Comparison of ENCODE assay signal across 8 cellular contexts in the genomic region with DNA sequence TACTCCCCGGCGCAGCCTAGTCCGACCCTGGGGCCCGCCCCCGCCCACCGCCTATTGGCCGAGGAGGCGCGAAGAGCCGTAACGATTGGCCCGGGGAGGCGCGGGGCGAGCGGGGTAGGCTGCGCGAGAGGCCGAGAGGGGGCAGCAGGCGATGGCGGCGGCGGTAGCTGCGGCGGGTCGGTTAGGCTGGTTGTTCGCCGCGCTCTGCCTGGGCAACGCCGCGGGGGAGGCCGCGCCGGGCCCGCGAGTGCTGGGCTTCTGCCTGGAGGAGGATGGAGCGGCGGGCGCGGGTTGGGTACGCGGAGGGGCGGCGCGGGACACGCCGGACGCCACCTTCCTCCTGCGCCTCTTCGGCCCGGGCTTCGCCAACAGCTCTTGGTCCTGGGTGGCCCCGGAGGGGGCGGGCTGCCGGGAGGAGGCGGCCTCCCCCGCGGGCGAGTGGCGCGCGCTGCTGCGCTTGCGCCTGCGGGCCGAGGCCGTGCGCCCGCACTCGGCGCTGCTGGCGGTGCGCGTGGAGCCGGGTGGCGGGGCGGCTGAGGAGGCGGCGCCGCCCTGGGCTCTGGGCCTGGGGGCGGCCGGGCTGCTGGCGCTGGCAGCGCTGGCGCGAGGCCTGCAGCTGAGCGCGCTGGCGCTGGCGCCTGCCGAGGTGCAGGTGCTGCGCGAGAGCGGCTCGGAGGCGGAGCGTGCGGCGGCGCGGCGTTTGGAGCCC. TPM values are rescaled to one million over a fixed set of nuclear protein-coding genes. Genes with fewer than 3 reads are reported as not detected.
DNase-seq lines count a peak whose midpoint lies in the region; ATAC-seq and TF ChIP-seq lines count a peak whose summit lies in the region.

A gene (plus strand): TSS at position 142 of the 709 bp plus-strand sequence. CDS start 10 bp downstream, at position 152.

- peak; percentile 90 to 98 (median 94) for DNase-seq in CD4-positive, alpha-beta T cell
- DNase-seq in NCI-H748 (lab: John Stamatoyannopoulos, UW; ENCODE audit: unreplicated experiment) (peak; percentile 93), dedifferentiated amniotic fluid mesenchymal stem cell (ENCODE audit: extremely low spot score) (peak; percentile 93)
- peak; percentile 95 for DNase-seq in activated CD4-positive, alpha-beta T cell treated with anti-CD3 and anti-CD28 coated beads, Interleukin-2, amount 50 U/mL, for 1 hour
- peak; percentile 98 for DNase-seq in stimulated activated CD4-positive, alpha-beta T cell treated with anti-CD3 and anti-CD28 coated beads, Interleukin-4, amount 100 ng/mL, for 1 hour

- POLR2A ChIA-PET in CD4-positive, alpha-beta T cell (lab: Charles Lee), result interaction anchor here (0.7 to 3.8 kb wide), 23 partner anchors 9 to 670 kb away, joined by 3 to 50 read pairs (median 5); a partner anchor contains a TSS

- peak within 1 kb of the TSS; percentile 88 for H3K27ac Mint-ChIP-seq in CD4-positive, alpha-beta T cell

- no peaks in the 10 kb centered on the region for H3K9me3 Mint-ChIP-seq in CD4-positive, alpha-beta T cell

- H3K4me3 Mint-ChIP-seq in CD4-positive, alpha-beta T cell, result peak within 1 kb of the TSS; percentile 94

- H3K27ac ChIP-seq in CD4-positive, alpha-beta T cell (ENCODE audit: low read depth, low read length), result peak within 1 kb of the TSS; percentile 52
- H3K27ac ChIP-seq in liver (ENCODE audit: low read depth in 1 of 2, low read length in 2 of 2), result peak within 1 kb of the TSS; percentile 94 to 95

- H3K4me1 Mint-ChIP-seq in CD4-positive, alpha-beta T cell (ENCODE audit: low read depth), result peaks cover 62% of the 10 kb centered on the region

- peak within 1 kb of the TSS; percentile 78 to 85 (median 83) for H3K4me3 ChIP-seq in liver (ENCODE audit: low read depth in 1 of 3, low read length in 3 of 3)

- H3K27me3 ChIP-seq in CD4-positive, alpha-beta T cell (ENCODE audit: control insufficient read depth, insufficient read depth, low read length), result no peaks in the 10 kb centered on the region
- no peaks in the 10 kb centered on the region for H3K27me3 ChIP-seq in liver (ENCODE audit: control insufficient read depth in 4 of 4, insufficient read depth in 4 of 4, low read length in 3 of 4)

- CTCF ChIA-PET in CD4-positive, alpha-beta T cell (lab: Charles Lee), result interaction anchor here (0.6 to 3.2 kb wide), 9 partner anchors 9 to 297 kb away, joined by 3 to 27 read pairs (median 5); a partner anchor contains a TSS

- no peak for TF ChIP-seq RAD21 in liver (IDR thresholded peaks at IDR 0.05)

- no peaks in the 10 kb centered on the region for H3K9me3 ChIP-seq in CD4-positive, alpha-beta T cell (ENCODE audit: control insufficient read depth, low read length)
- H3K9me3 ChIP-seq in liver (ENCODE audit: control insufficient read depth in 4 of 4, low read length in 3 of 4), result no peaks in the 10 kb centered on the region

- intact Hi-C loops in CD4-positive, alpha-beta T cell (cut with DNase I, micrococcal nuclease), result loop anchor here (1.0 to 5.0 kb wide), 8 partner anchors 15 to 279 kb away; a partner anchor contains a TSS

- peaks cover 21 to 54% (median 49%) of the 10 kb centered on the region in 4 donors for H3K4me1 ChIP-seq in liver (ENCODE audit: control insufficient read depth in 4 of 4, insufficient read depth in 4 of 4, low read length in 3 of 4)

- no peaks in the 10 kb centered on the region for H3K36me3 ChIP-seq in liver (ENCODE audit: control insufficient read depth in 4 of 4, insufficient read depth in 3 of 4, low read depth in 1 of 4, low read length in 3 of 4)

- under 1% methylated on average over 103 of the region's 103 CpGs for WGBS in liver

- peaks cover 50% of the 10 kb centered on the region for H3K36me3 Mint-ChIP-seq in CD4-positive, alpha-beta T cell (ENCODE audit: low read depth)

- peak; percentile 91 for ATAC-seq in CD4-positive, alpha-beta T cell (ENCODE audit: poor library complexity)
- ATAC-seq in GM19397 (IDR thresholded peaks at IDR 0.05; ENCODE audit: unreplicated experiment), result peak; percentile 88
- peak; percentile 60 for ATAC-seq in HG03565 (IDR thresholded peaks at IDR 0.05; ENCODE audit: unreplicated experiment)

- H3K27me3 Mint-ChIP-seq in CD4-positive, alpha-beta T cell, result no peaks in the 10 kb centered on the region

- peak within 1 kb of the TSS; percentile 33 to 42 for H3K9ac ChIP-seq in liver (ENCODE audit: low read depth in 1 of 2, low read length in 2 of 2)

- TF ChIP-seq CTCF in CD4-positive, alpha-beta T cell (IDR thresholded peaks at IDR 0.05), result peak; percentile 65
- TF ChIP-seq CTCF in liver (IDR thresholded peaks at IDR 0.05; ENCODE audit: low read depth, low read length, missing input control), result peak; percentile 45

TF ChIP-seq in liver, 16 proteins besides CTCF, POLR2A, EP300 and RAD21:
- TF ChIP-seq YY1 (IDR thresholded peaks at IDR 0.05) (peak; percentile 49), EGR1 (IDR thresholded peaks at IDR 0.05; ENCODE audit: low read depth in 2 of 2) (peak; percentile 43 to 66), RXRA (IDR thresholded peaks at IDR 0.05) (no peak), SP1 (IDR thresholded peaks at IDR 0.05) (peak; percentile 22)
- TF ChIP-seq, protein P1, sequence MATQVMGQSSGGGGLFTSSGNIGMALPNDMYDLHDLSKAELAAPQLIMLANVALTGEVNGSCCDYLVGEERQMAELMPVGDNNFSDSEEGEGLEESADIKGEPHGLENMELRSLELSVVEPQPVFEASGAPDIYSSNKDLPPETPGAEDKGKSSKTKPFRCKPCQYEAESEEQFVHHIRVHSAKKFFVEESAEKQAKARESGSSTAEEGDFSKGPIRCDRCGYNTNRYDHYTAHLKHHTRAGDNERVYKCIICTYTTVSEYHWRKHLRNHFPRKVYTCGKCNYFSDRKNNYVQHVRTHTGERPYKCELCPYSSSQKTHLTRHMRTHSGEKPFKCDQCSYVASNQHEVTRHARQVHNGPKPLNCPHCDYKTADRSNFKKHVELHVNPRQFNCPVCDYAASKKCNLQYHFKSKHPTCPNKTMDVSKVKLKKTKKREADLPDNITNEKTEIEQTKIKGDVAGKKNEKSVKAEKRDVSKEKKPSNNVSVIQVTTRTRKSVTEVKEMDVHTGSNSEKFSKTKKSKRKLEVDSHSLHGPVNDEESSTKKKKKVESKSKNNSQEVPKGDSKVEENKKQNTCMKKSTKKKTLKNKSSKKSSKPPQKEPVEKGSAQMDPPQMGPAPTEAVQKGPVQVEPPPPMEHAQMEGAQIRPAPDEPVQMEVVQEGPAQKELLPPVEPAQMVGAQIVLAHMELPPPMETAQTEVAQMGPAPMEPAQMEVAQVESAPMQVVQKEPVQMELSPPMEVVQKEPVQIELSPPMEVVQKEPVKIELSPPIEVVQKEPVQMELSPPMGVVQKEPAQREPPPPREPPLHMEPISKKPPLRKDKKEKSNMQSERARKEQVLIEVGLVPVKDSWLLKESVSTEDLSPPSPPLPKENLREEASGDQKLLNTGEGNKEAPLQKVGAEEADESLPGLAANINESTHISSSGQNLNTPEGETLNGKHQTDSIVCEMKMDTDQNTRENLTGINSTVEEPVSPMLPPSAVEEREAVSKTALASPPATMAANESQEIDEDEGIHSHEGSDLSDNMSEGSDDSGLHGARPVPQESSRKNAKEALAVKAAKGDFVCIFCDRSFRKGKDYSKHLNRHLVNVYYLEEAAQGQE (IDR thresholded peaks at IDR 0.05), result peak; percentile 3
TF ChIP-seq in liver: peak in this region for 4.

RNA-seq across cellular contexts. Expression of the gene that starts here (rescaled TPM):
- total RNA-seq in CD4-positive, alpha-beta T cell, result 10 to 100 TPM; 48.7 to 53.5 TPM
- total RNA-seq in liver, result 10 to 100 TPM; 17.0 to 19.8 TPM
- polyA plus RNA-seq in liver, result 10 to 100 TPM; 10.0 to 15.2 TPM

Comparison
In these comparisons a context has a peak if more than half of its experiments do, and no peak if none do; other contexts are left out.
1. Peak in every context shown above with its lines: DNase-seq, ATAC-seq, H3K4me3 ChIP-seq and H3K27ac ChIP-seq.